In the genomic region with DNA sequence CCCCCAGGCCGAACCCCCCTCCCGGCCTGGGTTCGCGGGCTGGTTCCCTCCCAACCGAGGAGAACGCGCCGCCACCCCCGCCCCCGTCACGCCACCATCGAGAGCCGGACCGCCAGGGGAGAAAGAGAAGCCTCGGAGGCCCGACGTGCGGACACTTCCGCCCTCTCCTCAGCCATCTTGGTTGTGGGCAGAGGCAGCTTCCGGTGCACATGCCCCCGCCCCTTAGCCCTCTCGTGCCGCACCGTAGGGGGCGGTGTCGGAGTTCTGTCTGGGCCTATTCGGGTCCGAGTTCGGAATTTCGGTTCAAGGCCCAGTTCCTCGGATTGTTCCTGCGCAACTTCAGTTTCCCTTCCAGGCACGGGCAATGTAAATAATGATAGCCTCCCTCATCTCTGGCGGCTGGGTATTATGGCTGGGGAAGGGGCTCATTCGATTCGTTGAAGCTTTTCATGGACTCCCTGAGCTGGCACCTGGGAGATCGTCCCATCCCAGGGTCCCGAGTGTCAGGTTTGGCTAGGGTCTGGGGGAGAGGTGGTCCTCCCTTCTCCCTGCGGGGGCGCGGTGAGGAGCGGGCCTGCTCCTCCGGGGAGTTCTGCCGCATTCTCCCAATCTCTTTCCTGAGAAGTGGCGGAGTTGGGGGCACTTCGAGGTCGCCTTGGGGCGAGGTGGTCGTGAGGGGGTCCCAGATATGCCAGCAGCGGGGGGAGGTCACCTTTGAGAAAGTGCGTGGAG, we compare ENCODE assay signal across 8 cellular contexts. TPM values are rescaled to one million over a fixed set of nuclear protein-coding genes. Genes with fewer than 3 reads are reported as not detected.
DNase-seq lines count a peak whose midpoint lies in the region; ATAC-seq, FAIRE-seq and TF ChIP-seq lines count a peak whose summit lies in the region.

Gene IER2 (plus strand): TSS at position 225 of the 732 bp plus-strand sequence. CDS start 2,776 bp downstream, outside the sequence.
A gene with protein sequence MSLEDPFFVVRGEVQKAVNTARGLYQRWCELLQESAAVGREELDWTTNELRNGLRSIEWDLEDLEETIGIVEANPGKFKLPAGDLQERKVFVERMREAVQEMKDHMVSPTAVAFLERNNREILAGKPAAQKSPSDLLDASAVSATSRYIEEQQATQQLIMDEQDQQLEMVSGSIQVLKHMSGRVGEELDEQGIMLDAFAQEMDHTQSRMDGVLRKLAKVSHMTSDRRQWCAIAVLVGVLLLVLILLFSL (minus strand): TSS at position 189 of the 732 bp plus-strand sequence. CDS start 202 bp downstream, outside the sequence.

- H3K36me3 ChIP-seq in WERI-Rb-1 (peaks cover 12% of the 10 kb centered on the region), breast epithelium (no peaks in the 10 kb centered on the region), small intestine (ENCODE audit: control insufficient read depth in 2 of 2, insufficient read depth in 2 of 2, low read length in 2 of 2) (no peaks in the 10 kb centered on the region)

- ATAC-seq in GM18508 (IDR thresholded peaks at IDR 0.05; ENCODE audit: insufficient read depth, unreplicated experiment) = peak; percentile 27
- ATAC-seq in HG03108 (IDR thresholded peaks at IDR 0.05; ENCODE audit: unreplicated experiment) = peak; percentile 39

- TF ChIP-seq CTCF in 22Rv1 (IDR thresholded peaks at IDR 0.05) (peak; percentile 55), WERI-Rb-1 (IDR thresholded peaks at IDR 0.05; ENCODE audit: low read depth, low read length) (peak; percentile 63), breast epithelium (IDR thresholded peaks at IDR 0.05) (peak; percentile 35 to 71 (median 40))

- whole genome bisulfite sequencing in small intestine, 3 donors = 0 to 1% (median 1%) methylated on average over 38 to 51 of the region's 51 CpGs

- H3K4me1 ChIP-seq in breast epithelium = peaks cover 3 to 5% of the 10 kb centered on the region in 2 donors
- peaks cover 0 to 2% of the 10 kb centered on the region in 2 donors for H3K4me1 ChIP-seq in small intestine (ENCODE audit: control insufficient read depth in 2 of 2, insufficient read depth in 1 of 2, low read depth in 1 of 2, low read length in 1 of 2)

- H3K9me3 ChIP-seq in WERI-Rb-1 (ENCODE audit: severe bottlenecking) = no peaks in the 10 kb centered on the region
- no peaks in the 10 kb centered on the region for H3K9me3 ChIP-seq in breast epithelium
- no peaks in the 10 kb centered on the region for H3K9me3 ChIP-seq in small intestine (ENCODE audit: control insufficient read depth, low read depth)

- peak within 1 kb of the TSS; percentile 90 for H3K4me3 ChIP-seq in WERI-Rb-1 (ENCODE audit: low read depth, low read length)
- H3K4me3 ChIP-seq in breast epithelium = peak within 1 kb of the TSS; percentile 72 to 84 (median 77)
- peak within 1 kb of the TSS; percentile 47 to 93 for H3K4me3 ChIP-seq in small intestine (ENCODE audit: low read depth in 1 of 2, low read length in 2 of 2)

- H3K27me3 ChIP-seq in WERI-Rb-1 (ENCODE audit: insufficient read depth, low read depth, severe bottlenecking) = no peaks in the 10 kb centered on the region
- H3K27me3 ChIP-seq in breast epithelium = no peaks in the 10 kb centered on the region
- H3K27me3 ChIP-seq in small intestine (ENCODE audit: control insufficient read depth in 2 of 2, insufficient read depth in 2 of 2, low read length in 2 of 2) = no peaks in the 10 kb centered on the region

- intact Hi-C loops in breast epithelium (cut with DNase I; ENCODE audit: low total_unique reads) = no loop called here

- no peak for FAIRE-seq in small intestine (lab: Jason Lieb, UNC)

- H3K27ac ChIP-seq in 22Rv1 (peak within 1 kb of the TSS; percentile 99), WERI-Rb-1 (peak within 1 kb of the TSS; percentile 62), breast epithelium (peak within 1 kb of the TSS; percentile 99 to 100), small intestine (ENCODE audit: low read depth in 1 of 2, low read length in 1 of 2) (peak within 1 kb of the TSS; percentile 86 to 99)

- DNase-seq in NCI-H2196 treated with DMSO at 0.1 percent for 48 hours (lab: John Stamatoyannopoulos, UW; ENCODE audit: unreplicated experiment) (peak; percentile 94), WERI-Rb-1 (peak; percentile 94), breast epithelium (ENCODE audit: low spot score in 2 of 2) (peak; percentile 97), iPS-NIHi11 (ENCODE audit: low spot score) (peak; percentile 93), small intestine (peak; percentile 96)

- peak; percentile 82 for TF ChIP-seq POLR2A in breast epithelium (IDR thresholded peaks at IDR 0.05)

RNA-seq across cellular contexts. Expression of gene IER2, which starts in this region (rescaled TPM):
- 100 to 1,000 TPM in 1 of 3 donors, 10 to 100 TPM in 2; 20.6 to 146 (median 79.6) TPM for total RNA-seq in breast epithelium
- 100 to 1,000 TPM in 1 of 3 donors, 10 to 100 TPM in 2; 67.5 to 130 (median 82.1) TPM for polyA plus RNA-seq in small intestine

RNA-seq across cellular contexts. Expression of the second gene that starts in this region (rescaled TPM):
- total RNA-seq in breast epithelium = 10 to 100 TPM; 74.6 to 78.3 (median 75.2) TPM
- 100 to 1,000 TPM; 123 to 162 (median 153) TPM for polyA plus RNA-seq in small intestine

Comparison
In these comparisons a context has a peak if more than half of its experiments do, and no peak if none do; other contexts are left out.
1. Peak in every context shown above with its lines: DNase-seq, ATAC-seq, H3K4me3 ChIP-seq and H3K27ac ChIP-seq.